In genomic region chr3:81837071-81837593, GRCh38 we compare ENCODE assay signal across 21 cellular contexts.
"Had no signal": no experiment of that assay in that cellular context is flagged by ENCODE, and none has a peak within 500 bp of the region (broad histone marks: within the 10 kb centered on the region; RNA-seq: fewer than 3 reads in every experiment).

No MANE protein-coding gene starts in this region.

- H3K4me1 ChIP-seq: spleen, testis, uterus had no signal

- H3K27ac ChIP-seq: cardiac muscle cell, hepatocyte, spleen, testis, uterus had no signal

- H3K4me3 ChIP-seq: cardiac muscle cell, hepatocyte, left ventricle myocardium inferior, spleen, testis, uterus had no signal

- H3K4me3 Mint-ChIP-seq: activated CD4-positive, alpha-beta memory T cell treated with anti-CD3 and anti-CD28 coated beads for 36 hours; activated naive CD4-positive, alpha-beta T cell treated with anti-CD3 and anti-CD28 coated beads, Interleukin-2, amount 10 ng/mL, durations not matched to agents 7 days and 5 days; activated T-cell treated with anti-CD3 and anti-CD28 coated beads, Interleukin-2, amount 50 U/mL, for 72 hours; immature natural killer cell; natural killer cell had no signal

- H3K36me3 Mint-ChIP-seq: activated CD4-positive, alpha-beta memory T cell treated with anti-CD3 and anti-CD28 coated beads for 36 hours; activated naive CD4-positive, alpha-beta T cell treated with anti-CD3 and anti-CD28 coated beads, Interleukin-2, amount 10 ng/mL, durations not matched to agents 7 days and 5 days; immature natural killer cell; natural killer cell had no signal

- H3K9me3 Mint-ChIP-seq: activated CD4-positive, alpha-beta memory T cell treated with anti-CD3 and anti-CD28 coated beads for 36 hours; activated naive CD4-positive, alpha-beta T cell treated with anti-CD3 and anti-CD28 coated beads, Interleukin-2, amount 10 ng/mL, durations not matched to agents 7 days and 5 days; activated T-cell treated with anti-CD3 and anti-CD28 coated beads, Interleukin-2, amount 50 U/mL, for 72 hours had no signal

- DNase-seq: activated CD4-positive, alpha-beta memory T cell treated with anti-CD3 and anti-CD28 coated beads for 36 hours; activated CD4-positive, alpha-beta T cell treated with anti-CD3 and anti-CD28 coated beads for 48 hours; activated effector memory CD4-positive, alpha-beta T cell treated with anti-CD3 and anti-CD28 coated beads, Interleukin-2, amount 50 U/mL, for 16 hours; activated naive CD4-positive, alpha-beta T cell treated with anti-CD3 and anti-CD28 coated beads, Interleukin-2, amount 10 ng/mL, durations not matched to agents 7 days and 5 days; activated T-cell treated with anti-CD3 and anti-CD28 coated beads, Interleukin-2, amount 50 U/mL, for 72 hours; cortex of kidney; erythroblast; glutamatergic neuron; immature natural killer cell; kidney glomerular epithelial cell; left ventricle myocardium inferior; midbrain; natural killer cell; spleen; stimulated activated CD4-positive, alpha-beta T cell treated with anti-CD3 and anti-CD28 coated beads, Interleukin-4, amount 100 ng/mL, for 1 hour; stimulated activated naive CD4-positive, alpha-beta T cell; testis; uterus had no signal

- H3K27ac Mint-ChIP-seq: activated CD4-positive, alpha-beta memory T cell treated with anti-CD3 and anti-CD28 coated beads for 36 hours; activated naive CD4-positive, alpha-beta T cell treated with anti-CD3 and anti-CD28 coated beads, Interleukin-2, amount 10 ng/mL, durations not matched to agents 7 days and 5 days; activated T-cell treated with anti-CD3 and anti-CD28 coated beads, Interleukin-2, amount 50 U/mL, for 72 hours; immature natural killer cell; natural killer cell; progenitor cell of endocrine pancreas had no signal

- ATAC-seq: activated T-cell treated with anti-CD3 and anti-CD28 coated beads, Interleukin-2, amount 50 U/mL, for 72 hours; natural killer cell had no signal

- H3K9me3 ChIP-seq: left ventricle myocardium inferior, spleen, testis, uterus had no signal

- H3K36me3 ChIP-seq: cardiac muscle cell, left ventricle myocardium inferior, spleen, uterus had no signal

- H3K4me2 ChIP-seq: hepatocyte had no signal

- H3K27me3 Mint-ChIP-seq: activated CD4-positive, alpha-beta memory T cell treated with anti-CD3 and anti-CD28 coated beads for 36 hours; activated naive CD4-positive, alpha-beta T cell treated with anti-CD3 and anti-CD28 coated beads, Interleukin-2, amount 10 ng/mL, durations not matched to agents 7 days and 5 days; progenitor cell of endocrine pancreas had no signal

- H2AFZ ChIP-seq: hepatocyte had no signal

- H3K27me3 ChIP-seq: cardiac muscle cell, hepatocyte, spleen, testis, uterus had no signal

- H3K4me1 Mint-ChIP-seq: activated naive CD4-positive, alpha-beta T cell treated with anti-CD3 and anti-CD28 coated beads, Interleukin-2, amount 10 ng/mL, durations not matched to agents 7 days and 5 days; immature natural killer cell; natural killer cell had no signal

- H3K79me2 ChIP-seq: hepatocyte had no signal
